8 cellular contexts compared by ENCODE assay signal in genomic region chr13:48892311-48892710, GRCh38.
DNase-seq lines count a peak whose midpoint lies in the region; ATAC-seq, FAIRE-seq and TF ChIP-seq lines count a peak whose summit lies in the region.

No MANE protein-coding gene starts in this region.

- 31 to 33% methylated on average over 2 of the region's 2 CpGs for WGBS in tibial nerve, 2 donors

- dilution Hi-C loops in keratinocyte (cut with MboI; ENCODE audit: extremely low pct_ligation_motif_present, low sequenced_read_pairs), result no loop called here

- H3K27me3 ChIP-seq in keratinocyte (ENCODE audit: control insufficient read depth, extremely low read depth, insufficient read depth, low read length) (no peaks in the 10 kb centered on the region), tibial nerve (no peaks in the 10 kb centered on the region)

- H3K27ac ChIP-seq in keratinocyte (ENCODE audit: control insufficient read depth, insufficient read depth, low read length), result peak overlapping the region; percentile 71
- H3K27ac ChIP-seq in tibial nerve, result peak overlapping the region in 2 of 4 donors; percentile 39 to 51

- H3K79me2 ChIP-seq in keratinocyte (ENCODE audit: control insufficient read depth, insufficient read depth, low read length), result no peaks in the 10 kb centered on the region

- no peak for TF ChIP-seq EP300 in tibial nerve (IDR thresholded peaks at IDR 0.05)

- H3K4me1 ChIP-seq in keratinocyte (ENCODE audit: control insufficient read depth, extremely low read depth, insufficient read depth, low read length), result peaks cover 22% of the 10 kb centered on the region
- peaks cover 0 to 4% (median 0%) of the 10 kb centered on the region in 4 donors for H3K4me1 ChIP-seq in tibial nerve

- DNase-seq in SIG-M5 (lab: John Stamatoyannopoulos, UW) (peak; percentile 40), keratinocyte (ENCODE audit: low read depth, low spot score) (peak; percentile 88), T-helper 9 cell (no peak), HK-2 (ENCODE audit: unreplicated experiment) (no peak), NCI-H1694 treated with DMSO at 0.1 percent for 48 hours (lab: John Stamatoyannopoulos, UW) (no peak), tibial nerve (ENCODE audit: low spot score in 2 of 2) (no peak)

- H3K4me3 ChIP-seq in keratinocyte (ENCODE audit: control insufficient read depth in 2 of 3, extremely low read depth in 1 of 3, insufficient read depth in 2 of 3, low read depth in 1 of 3, low read length in 3 of 3) (no peak overlapping the region), tibial nerve (no peak overlapping the region)

- no peaks in the 10 kb centered on the region for H3K36me3 ChIP-seq in keratinocyte (ENCODE audit: control insufficient read depth in 2 of 2, extremely low read depth in 1 of 2, insufficient read depth in 2 of 2, low read length in 2 of 2)
- no peaks in the 10 kb centered on the region for H3K36me3 ChIP-seq in tibial nerve

- no peak for TF ChIP-seq POLR2A in tibial nerve (IDR thresholded peaks at IDR 0.05)

- H3K9me1 ChIP-seq in keratinocyte (ENCODE audit: control insufficient read depth, extremely low read depth, insufficient read depth, low read length), result no peaks in the 10 kb centered on the region

- no peaks in the 10 kb centered on the region for H4K20me1 ChIP-seq in keratinocyte (ENCODE audit: control insufficient read depth, extremely low read depth, insufficient read depth, low read length)

- no peak overlapping the region for H3K9ac ChIP-seq in keratinocyte (ENCODE audit: control insufficient read depth, extremely low read depth, insufficient read depth, low read length)

- FAIRE-seq in keratinocyte (lab: Jason Lieb, UNC), result peak; percentile 92

- H2AFZ ChIP-seq in keratinocyte (ENCODE audit: control insufficient read depth, low read length), result no peak overlapping the region

- H3K4me2 ChIP-seq in keratinocyte (ENCODE audit: control insufficient read depth, extremely low read depth, insufficient read depth, low read depth, low read length), result peak overlapping the region; percentile 49

- H3K9me3 ChIP-seq in keratinocyte (ENCODE audit: control insufficient read depth, low read depth, low read length) (no peaks in the 10 kb centered on the region), tibial nerve (no peaks in the 10 kb centered on the region)

- peak; percentile 97 for ATAC-seq in GM18499 (IDR thresholded peaks at IDR 0.05; ENCODE audit: insufficient read depth, unreplicated experiment)
- ATAC-seq in HG02678 (IDR thresholded peaks at IDR 0.05; ENCODE audit: unreplicated experiment), result peak; percentile 61

- no peak for TF ChIP-seq CTCF in keratinocyte (optimal IDR thresholded peaks at IDR 0.05 in 1 of 3, IDR thresholded peaks at IDR 0.05 in 1 of 3, conservative IDR thresholded peaks at IDR 0.05 in 1 of 3; ENCODE audit: extremely low read depth in 1 of 3, insufficient read depth in 2 of 3, low read length in 3 of 3)
- TF ChIP-seq CTCF in tibial nerve (IDR thresholded peaks at IDR 0.05), result no peak

Comparison
In these comparisons a context has a peak if more than half of its experiments do, and no peak if none do; other contexts are left out.
1. DNase-seq: peak in SIG-M5 (single experiment) and keratinocyte (single experiment); none in T-helper 9 cell (single experiment), HK-2 (single experiment), NCI-H1694 treated with DMSO at 0.1 percent for 48 hours (single experiment) and tibial nerve (0 of 2).